Comparison of ENCODE assay signal across 34 cellular contexts in genomic region chr7:141478845-141479244, GRCh38.
"Had no signal": no experiment of that assay in that cellular context is flagged by ENCODE, and none has a peak within 500 bp of the region (broad histone marks: within the 10 kb centered on the region; RNA-seq: fewer than 3 reads in every experiment).

No MANE protein-coding gene starts in this region.

- H3K9me3 ChIP-seq: adrenal gland, ascending aorta, body of pancreas, breast epithelium had no signal

- FAIRE-seq: astrocyte, bronchial epithelial cell had no signal

- ATAC-seq: activated naive CD4-positive, alpha-beta T cell treated with anti-CD3 and anti-CD28 coated beads, Interleukin-2, amount 50 U/mL, for 72 hours; activated naive CD8-positive, alpha-beta T cell treated with anti-CD3 and anti-CD28 coated beads, Interleukin-2, amount 50 U/mL, for 24 hours; activated T-cell treated with anti-CD3 and anti-CD28 coated beads, Interleukin-2, amount 50 U/mL, for 4 hours; activated T-cell treated with anti-CD3 and anti-CD28 coated beads, Interleukin-2, amount 50 U/mL, for 72 hours; activated T-helper 17 cell treated with anti-CD3 and anti-CD28 coated beads, Interleukin-2, amount 50 U/mL, for 72 hours; body of pancreas had no signal

- H3K27ac ChIP-seq: adrenal gland, ascending aorta, body of pancreas, brain microvascular endothelial cell, breast epithelium, cardiac muscle cell had no signal

- H3K27me3 ChIP-seq: adrenal gland, ascending aorta, body of pancreas, brain microvascular endothelial cell, breast epithelium, cardiac muscle cell had no signal

- DNase-seq: activated effector memory CD4-positive, alpha-beta T cell treated with anti-CD3 and anti-CD28 coated beads, Interleukin-2, amount 50 U/mL, for 16 hours; activated effector memory CD4-positive, alpha-beta T cell treated with Interleukin-2 at 50 U/mL for 16 hours; activated gamma-delta T cell; activated gamma-delta T cell treated with Interleukin-2 at 50 U/mL for 16 hours; activated naive CD4-positive, alpha-beta T cell; activated naive CD4-positive, alpha-beta T cell treated with anti-CD3 and anti-CD28 coated beads for 36 hours; activated naive CD4-positive, alpha-beta T cell treated with anti-CD3 and anti-CD28 coated beads, Interleukin-2, amount 10 ng/mL, durations not matched to agents 7 days and 5 days; activated naive CD4-positive, alpha-beta T cell treated with anti-CD3 and anti-CD28 coated beads, Interleukin-2, amount 50 U/mL, for 16 hours; activated naive CD4-positive, alpha-beta T cell treated with Interleukin-2 at 50 U/mL for 16 hours; activated naive CD8-positive, alpha-beta T cell treated with anti-CD3 and anti-CD28 coated beads for 36 hours; activated naive CD8-positive, alpha-beta T cell treated with anti-CD3 and anti-CD28 coated beads, Interleukin-2, amount 10 ng/mL, durations not matched to agents 7 days and 5 days; activated naive CD8-positive, alpha-beta T cell treated with anti-CD3 and anti-CD28 coated beads, Interleukin-2, amount 50 U/mL, for 24 hours; activated T-cell treated with anti-CD3 and anti-CD28 coated beads, Interleukin-2, amount 50 U/mL, for 1 hour; activated T-cell treated with anti-CD3 and anti-CD28 coated beads, Interleukin-2, amount 50 U/mL, for 24 hours; activated T-cell treated with anti-CD3 and anti-CD28 coated beads, Interleukin-2, amount 50 U/mL, for 4 hours; activated T-cell treated with anti-CD3 and anti-CD28 coated beads, Interleukin-2, amount 50 U/mL, for 48 hours; activated T-cell treated with anti-CD3 and anti-CD28 coated beads, Interleukin-2, amount 50 U/mL, for 72 hours; adrenal gland; amniotic stem cell; amygdala; anterior cingulate cortex; aorta; body of pancreas; brain microvascular endothelial cell; caudate nucleus; central memory CD4-positive, alpha-beta T cell; cerebellar nuclear complex had no signal

- H3K4me1 ChIP-seq: adrenal gland, ascending aorta, body of pancreas, breast epithelium had no signal

- H3K36me3 ChIP-seq: adrenal gland, ascending aorta, brain microvascular endothelial cell, breast epithelium, cardiac muscle cell had no signal

- H3K4me3 ChIP-seq: adrenal gland, ascending aorta, body of pancreas, breast epithelium, cardiac muscle cell had no signal
